In the genomic region with DNA sequence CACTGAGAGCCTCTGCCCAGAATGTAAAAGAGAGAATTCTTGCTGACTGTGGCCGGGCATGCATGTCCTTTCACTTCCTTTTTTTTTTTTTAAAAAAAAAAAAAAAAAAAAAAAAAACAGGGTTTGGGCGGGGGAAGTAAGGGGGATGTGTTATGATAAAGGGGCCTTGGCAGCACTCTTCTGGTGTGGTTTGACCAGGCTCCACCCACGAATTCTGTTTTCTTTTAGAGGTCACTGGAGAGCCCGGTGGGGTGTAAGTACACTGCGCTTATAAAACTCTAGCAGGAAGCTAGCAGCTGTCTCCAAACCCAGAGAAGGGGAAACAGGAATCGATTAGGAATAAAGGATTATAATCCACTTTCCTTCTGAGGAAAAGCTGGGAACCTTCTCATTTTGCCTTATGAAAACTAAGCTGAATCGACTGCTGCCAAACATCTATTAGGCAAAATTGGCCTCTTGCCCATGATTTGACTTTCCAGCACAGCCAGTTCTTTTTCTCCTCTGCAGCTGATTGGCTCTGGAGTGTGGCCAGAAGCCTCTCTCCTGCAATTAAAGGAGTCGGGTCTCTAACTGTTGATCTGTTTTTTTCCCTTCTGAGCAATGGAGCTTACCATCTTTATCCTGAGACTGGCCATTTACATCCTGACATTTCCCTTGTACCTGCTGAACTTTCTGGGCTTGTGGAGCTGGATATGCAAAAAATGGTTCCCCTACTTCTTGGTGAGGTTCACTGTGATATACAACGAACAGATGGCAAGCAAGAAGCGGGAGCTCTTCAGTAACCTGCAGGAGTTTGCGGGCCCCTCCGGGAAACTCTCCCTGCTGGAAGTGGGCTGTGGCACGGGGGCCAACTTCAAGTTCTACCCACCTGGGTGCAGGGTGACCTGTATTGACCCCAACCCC, we compare ENCODE assay signal across 8 cellular contexts. TPM values are rescaled to one million over a fixed set of nuclear protein-coding genes. Genes with fewer than 3 reads are reported as not detected.
A peak's percentile ranks its signal among the peaks of the same experiment; 100 is the strongest.
DNase-seq lines count a peak whose midpoint lies in the region; ATAC-seq and TF ChIP-seq lines count a peak whose summit lies in the region.

No MANE protein-coding gene starts in this region.

- H3K27me3 ChIP-seq in gastroesophageal sphincter: no peaks in the 10 kb centered on the region

- H3K4me3 Mint-ChIP-seq in activated T-helper 1 cell treated with anti-CD3 and anti-CD28 coated beads, Interleukin-12 subunit alpha, Interleukin-12 subunit beta, Interleukin-2, Interleukin-4 antibody, amounts not matched to agents 30 ng/mL and 10 ng/mL and 1 ng/mL, durations not matched to agents 14 hours and 24 hours and 36 hours: peak overlapping the region; percentile 70
- peak overlapping the region; percentile 80 for H3K4me3 Mint-ChIP-seq in nephron progenitor cell

- DNase-seq in DMS 273 treated with DMSO at 0.1 percent for 48 hours (lab: John Stamatoyannopoulos, UW) (peak; percentile 88), NCI-H226 (peak; percentile 33), nephron progenitor cell (peak; percentile 37)
- peak; percentile 3 for DNase-seq in activated T-helper 1 cell treated with anti-CD3 and anti-CD28 coated beads, Interleukin-12 subunit alpha, Interleukin-12 subunit beta, Interleukin-2, Interleukin-4 antibody, amounts not matched to agents 30 ng/mL and 10 ng/mL and 1 ng/mL, durations not matched to agents 14 hours and 24 hours and 36 hours (ENCODE audit: low spot score)
- DNase-seq in central memory CD4-positive, alpha-beta T cell: no peak

- intact Hi-C loops in activated T-helper 1 cell treated with anti-CD3 and anti-CD28 coated beads, Interleukin-12 subunit alpha, Interleukin-12 subunit beta, Interleukin-2, Interleukin-4 antibody, amounts not matched to agents 30 ng/mL and 10 ng/mL and 1 ng/mL, durations not matched to agents 14 hours and 24 hours and 36 hours (cut with micrococcal nuclease): loop anchor here (2.0 to 5.0 kb wide), 2 partner anchors 54 to 97 kb away; no protein-coding TSS in a partner anchor

- H3K36me3 ChIP-seq in gastroesophageal sphincter: peaks cover 0 to 8% of the 10 kb centered on the region in 2 donors

- TF ChIP-seq POLR2A in gastroesophageal sphincter (IDR thresholded peaks at IDR 0.05): peak in 1 of 2 donors; percentile 30

- H3K36me3 Mint-ChIP-seq in activated T-helper 1 cell treated with anti-CD3 and anti-CD28 coated beads, Interleukin-12 subunit alpha, Interleukin-12 subunit beta, Interleukin-2, Interleukin-4 antibody, amounts not matched to agents 30 ng/mL and 10 ng/mL and 1 ng/mL, durations not matched to agents 14 hours and 24 hours and 36 hours (ENCODE audit: low read depth): no peaks in the 10 kb centered on the region
- no peaks in the 10 kb centered on the region for H3K36me3 Mint-ChIP-seq in nephron progenitor cell (ENCODE audit: low read depth)

- no peak for TF ChIP-seq EP300 in gastroesophageal sphincter (IDR thresholded peaks at IDR 0.05)

- H3K9me3 Mint-ChIP-seq in activated T-helper 1 cell treated with anti-CD3 and anti-CD28 coated beads, Interleukin-12 subunit alpha, Interleukin-12 subunit beta, Interleukin-2, Interleukin-4 antibody, amounts not matched to agents 30 ng/mL and 10 ng/mL and 1 ng/mL, durations not matched to agents 14 hours and 24 hours and 36 hours: no peaks in the 10 kb centered on the region
- no peaks in the 10 kb centered on the region for H3K9me3 Mint-ChIP-seq in nephron progenitor cell

- peaks cover 27% of the 10 kb centered on the region for H3K4me1 Mint-ChIP-seq in activated T-helper 1 cell treated with anti-CD3 and anti-CD28 coated beads, Interleukin-12 subunit alpha, Interleukin-12 subunit beta, Interleukin-2, Interleukin-4 antibody, amounts not matched to agents 30 ng/mL and 10 ng/mL and 1 ng/mL, durations not matched to agents 14 hours and 24 hours and 36 hours (ENCODE audit: low read depth)
- H3K4me1 Mint-ChIP-seq in nephron progenitor cell: peaks cover 68% of the 10 kb centered on the region

- WGBS in gastroesophageal sphincter (ENCODE audit: low coverage in 1 of 2), 2 donors: 0 to 2% methylated on average over 8 of the region's 13 CpGs

- TF ChIP-seq CTCF in gastroesophageal sphincter (IDR thresholded peaks at IDR 0.05): no peak
- no peak for TF ChIP-seq CTCF in nephron progenitor cell (IDR thresholded peaks at IDR 0.05)

- ATAC-seq in GM19395 (IDR thresholded peaks at IDR 0.05; ENCODE audit: unreplicated experiment) (peak; percentile 93), HG03432 (IDR thresholded peaks at IDR 0.05; ENCODE audit: unreplicated experiment) (peak; percentile 89), gastroesophageal sphincter (peak; percentile 96)

- no peaks in the 10 kb centered on the region for H3K27me3 Mint-ChIP-seq in activated T-helper 1 cell treated with anti-CD3 and anti-CD28 coated beads, Interleukin-12 subunit alpha, Interleukin-12 subunit beta, Interleukin-2, Interleukin-4 antibody, amounts not matched to agents 30 ng/mL and 10 ng/mL and 1 ng/mL, durations not matched to agents 14 hours and 24 hours and 36 hours (ENCODE audit: insufficient read depth)
- peaks cover 6% of the 10 kb centered on the region for H3K27me3 Mint-ChIP-seq in nephron progenitor cell (ENCODE audit: low read depth, poor library complexity)

- peak overlapping the region; percentile 92 to 100 (median 92) for H3K27ac ChIP-seq in gastroesophageal sphincter

- no peaks in the 10 kb centered on the region for H3K9me3 ChIP-seq in gastroesophageal sphincter

- peak overlapping the region; percentile 76 to 96 for H3K4me3 ChIP-seq in gastroesophageal sphincter

- peaks cover 9 to 61% (median 15%) of the 10 kb centered on the region in 3 donors for H3K4me1 ChIP-seq in gastroesophageal sphincter

- peak overlapping the region; percentile 64 for H3K27ac Mint-ChIP-seq in activated T-helper 1 cell treated with anti-CD3 and anti-CD28 coated beads, Interleukin-12 subunit alpha, Interleukin-12 subunit beta, Interleukin-2, Interleukin-4 antibody, amounts not matched to agents 30 ng/mL and 10 ng/mL and 1 ng/mL, durations not matched to agents 14 hours and 24 hours and 36 hours
- peak overlapping the region; percentile 97 for H3K27ac Mint-ChIP-seq in nephron progenitor cell

RNA-seq across cellular contexts. Expression of a gene that starts 27.7 kb away (rescaled TPM):
- total RNA-seq in activated T-helper 1 cell treated with anti-CD3 and anti-CD28 coated beads, Interleukin-12 subunit alpha, Interleukin-12 subunit beta, Interleukin-2, Interleukin-4 antibody, amounts not matched to agents 30 ng/mL and 10 ng/mL and 1 ng/mL, durations not matched to agents 14 hours and 24 hours and 36 hours: not detected in 2 replicates
- total RNA-seq in gastroesophageal sphincter: not detected
